8 cellular contexts compared by ENCODE assay signal in the genomic region with DNA sequence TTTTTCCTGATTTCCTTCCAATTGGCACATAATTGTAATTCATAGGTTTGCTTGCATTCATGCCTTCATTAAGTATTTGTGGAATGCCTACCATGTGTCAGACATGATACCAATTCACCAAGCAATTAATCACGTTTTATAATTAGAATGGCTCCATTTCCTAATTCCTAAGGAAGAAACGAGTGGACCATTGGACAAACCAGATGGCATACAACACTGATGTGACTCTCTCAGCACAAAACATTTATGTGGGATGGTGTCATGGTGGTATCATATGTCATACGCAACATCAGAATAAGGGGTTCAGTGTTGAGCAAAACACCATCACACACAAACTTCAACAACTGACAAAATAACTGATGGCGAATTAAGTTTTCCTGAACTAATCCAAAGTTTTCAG.
"Had no signal": no experiment of that assay in that cellular context is flagged by ENCODE, and none has a peak within 500 bp of the region (broad histone marks: within the 10 kb centered on the region; RNA-seq: fewer than 3 reads in every experiment).

No MANE protein-coding gene starts in this region.

- ATAC-seq: HepG2 had no signal

- H3K27ac Mint-ChIP-seq: H9, IgD-negative memory B cell had no signal

- H3K4me3 Mint-ChIP-seq: H9, IgD-negative memory B cell had no signal

- H3K9ac ChIP-seq: GM23248, KMS-11 had no signal

- H3K27me3 Mint-ChIP-seq: IgD-negative memory B cell had no signal

- H3K27ac ChIP-seq: GM23248, KMS-11 had no signal

- H3K4me3 ChIP-seq: GM23248 had no signal

- H3K4me1 Mint-ChIP-seq: IgD-negative memory B cell had no signal

- DNase-seq: GM23248, GOT3, H9, HCEC 1CT, KBM-7 had no signal

- H2AFZ ChIP-seq: GM23248 had no signal

- FAIRE-seq: HepG2 had no signal

- H3K4me2 ChIP-seq: KMS-11 had no signal

- H3K36me3 Mint-ChIP-seq: IgD-negative memory B cell had no signal
